In the genomic region with DNA sequence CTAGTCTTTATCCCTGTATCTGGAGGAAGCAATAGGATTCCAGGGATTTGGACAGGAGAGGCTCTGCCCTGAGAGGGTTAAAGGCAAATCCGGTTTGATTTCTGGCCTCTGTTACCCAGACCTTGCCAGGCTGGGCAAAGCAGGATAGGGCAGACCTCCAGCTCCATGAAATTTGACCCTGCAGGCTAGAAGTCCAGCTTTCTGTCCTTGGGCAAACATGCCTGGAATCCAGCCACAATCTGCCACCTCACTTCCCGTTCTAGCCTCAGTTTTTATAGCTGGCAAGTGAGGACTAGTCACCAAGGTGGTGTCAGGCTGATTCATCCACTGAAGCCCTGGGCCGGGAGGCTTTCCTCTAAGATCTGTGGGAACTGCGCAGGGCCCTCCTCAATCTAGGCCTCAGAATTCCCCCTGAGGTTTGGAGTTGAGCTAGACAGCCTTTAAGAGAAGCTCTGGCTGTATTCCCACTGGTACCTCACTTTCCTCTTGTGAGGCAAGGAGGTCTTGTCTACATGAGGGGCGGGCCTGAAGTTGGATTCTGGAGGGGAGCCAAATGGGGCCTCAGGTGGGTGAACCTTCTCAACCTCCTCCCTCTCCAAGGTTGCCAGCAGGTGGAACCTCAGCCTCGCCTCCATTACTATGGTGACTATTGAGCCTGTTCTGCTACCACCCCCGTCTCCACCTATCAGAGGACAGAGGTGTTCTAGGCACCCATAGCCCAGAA, we compare ENCODE assay signal across 8 cellular contexts. TPM values are rescaled to one million over a fixed set of nuclear protein-coding genes. Genes with fewer than 3 reads are reported as not detected.
DNase-seq lines count a peak whose midpoint lies in the region; ATAC-seq and TF ChIP-seq lines count a peak whose summit lies in the region.

No MANE protein-coding gene starts in this region.

- DNase-seq in A673 (ENCODE audit: low spot score): peak; percentile 35
- DNase-seq in KBM-7: peak; percentile 30
- peak; percentile 93 for DNase-seq in amniotic epithelial cell (ENCODE audit: low read depth)
- peak; percentile 93 for DNase-seq in hepatic stellate cell (ENCODE audit: low spot score)
- DNase-seq in GM19240 (ENCODE audit: insufficient read length, low spot score): no peak

- no TSS peak for BruUV-seq in A673 (replicated peaks; lab: Mats Ljungman, UMichigan)

- POLR2A ChIA-PET in A673 (lab: Charles Lee; ENCODE audit: low non-redundant PET): interaction anchor here (0.6 kb wide), 1 partner anchor 1417 kb away, joined by 3 read pairs; no protein-coding TSS in a partner anchor

- H3K4me3 ChIP-seq in A673 (ENCODE audit: low read depth, low read length, poor library complexity, severe bottlenecking): no peak overlapping the region
- no peak overlapping the region for H3K4me3 ChIP-seq in stomach smooth muscle (ENCODE audit: low read length in 2 of 2)

- H3K27ac ChIP-seq in A673 (ENCODE audit: low read depth, low read length, poor library complexity, severe bottlenecking) (peak overlapping the region; percentile 7), stomach smooth muscle (ENCODE audit: low read length) (peak overlapping the region; percentile 49)

- H3K9me3 ChIP-seq in A673 (ENCODE audit: low read depth, low read length, poor library complexity, severe bottlenecking) (no peaks in the 10 kb centered on the region), stomach smooth muscle (ENCODE audit: control insufficient read depth in 2 of 2, low read length in 2 of 2) (no peaks in the 10 kb centered on the region)

- in situ Hi-C loops in KBM-7 (cut with MboI; ENCODE audit: low pct_unique_long_range_greater_than_20kb, low sequenced_read_pairs): loop anchor here (10.0 kb wide), 1 partner anchor 148 kb away; no protein-coding TSS in a partner anchor

- peak overlapping the region; percentile 16 to 58 for H3K9ac ChIP-seq in stomach smooth muscle (ENCODE audit: low read length in 2 of 2)

- intact Hi-C loops in A673 (cut with micrococcal nuclease; ENCODE audit: unreplicated experiment): no loop called here

- peaks cover 17% of the 10 kb centered on the region for H3K4me1 ChIP-seq in A673 (ENCODE audit: insufficient read depth, low read length, poor library complexity, severe bottlenecking)
- H3K4me1 ChIP-seq in stomach smooth muscle (ENCODE audit: control insufficient read depth, insufficient read depth, low read length): peaks cover 11% of the 10 kb centered on the region

- no peaks in the 10 kb centered on the region for H3K36me3 ChIP-seq in A673 (ENCODE audit: insufficient read depth, low read length, poor library complexity, severe bottlenecking)
- H3K36me3 ChIP-seq in stomach smooth muscle (ENCODE audit: control insufficient read depth in 2 of 2, insufficient read depth in 2 of 2, low read length in 2 of 2): peaks cover 4% of the 10 kb centered on the region in 2 donors

- H3K27me3 ChIP-seq in A673 (replicated peaks; ENCODE audit: insufficient read depth, low read depth, low read length, poor library complexity) (no peaks in the 10 kb centered on the region), stomach smooth muscle (ENCODE audit: control insufficient read depth in 1 of 2, insufficient read depth in 2 of 2, low read length in 2 of 2) (no peaks in the 10 kb centered on the region)

- TF ChIP-seq CTCF in A673 (conservative IDR thresholded peaks at IDR 0.05; ENCODE audit: low read depth, low read length): no peak

- ATAC-seq in HG02884 (IDR thresholded peaks at IDR 0.05; ENCODE audit: unreplicated experiment) (no peak), HG02763 (IDR thresholded peaks at IDR 0.05; ENCODE audit: unreplicated experiment) (no peak)

- CTCF ChIA-PET in A673 (lab: Charles Lee): no interaction called here

RNA-seq across cellular contexts. Expression of a gene that starts 7.0 kb away (rescaled TPM):
- not detected in 2 replicates for total RNA-seq in A673 (2021)

RNA-seq across cellular contexts. Expression of a gene that starts 8.4 kb away (rescaled TPM):
- not detected in 2 replicates for total RNA-seq in A673 (2021)

RNA-seq across cellular contexts. Expression of a gene that starts 15.0 kb away (rescaled TPM):
- 71.0 and 90.9 TPM in 2 replicates for total RNA-seq in A673 (2021)

RNA-seq across cellular contexts. Expression of a gene that starts 19.9 kb away (rescaled TPM):
- total RNA-seq in A673 (2021): 1.1 and 1.5 TPM in 2 replicates

RNA-seq across cellular contexts. Expression of a gene that starts 50.9 kb away (rescaled TPM):
- total RNA-seq in A673 (2021): 30.0 and 30.2 TPM in 2 replicates
